8 cellular contexts compared by ENCODE assay signal in genomic region chr2:141534671-141535359, GRCh38.
DNase-seq lines count a peak whose midpoint lies in the region; ATAC-seq and TF ChIP-seq lines count a peak whose summit lies in the region.

No MANE protein-coding gene starts in this region.

- no peak overlapping the region for H3K27ac ChIP-seq in esophagus muscularis mucosa (replicated peaks in 1 of 4)

- H3K36me3 ChIP-seq in esophagus muscularis mucosa, result no peaks in the 10 kb centered on the region

- H3K4me3 ChIP-seq in esophagus muscularis mucosa, result no peak overlapping the region

- peak; percentile 33 for DNase-seq in fibroblast of peridontal ligament (ENCODE audit: extremely low read depth)
- DNase-seq in HCEC 1CT, result no peak
- no peak for DNase-seq in activated T-cell treated with anti-CD3 and anti-CD28 coated beads, Interleukin-2, amount 50 U/mL, for 48 hours
- no peak for DNase-seq in HuH-7 (ENCODE audit: low spot score)
- no peak for DNase-seq in esophagus muscularis mucosa (ENCODE audit: extremely low spot score)

- H3K4me1 ChIP-seq in esophagus muscularis mucosa, result peaks cover 0 to 10% (median 0%) of the 10 kb centered on the region in 4 donors

- WGBS in esophagus muscularis mucosa, result 49% methylated on average over 4 of the region's 4 CpGs

- H3K27me3 ChIP-seq in esophagus muscularis mucosa, result no peaks in the 10 kb centered on the region

- no peak for TF ChIP-seq CTCF in esophagus muscularis mucosa (IDR thresholded peaks at IDR 0.05)

- intact Hi-C loops in esophagus muscularis mucosa (cut with DNase I), result no loop called here

- no peak for TF ChIP-seq POLR2A in esophagus muscularis mucosa (IDR thresholded peaks at IDR 0.05; ENCODE audit: low read depth)

- H3K9me3 ChIP-seq in esophagus muscularis mucosa, result no peaks in the 10 kb centered on the region

- no peak for TF ChIP-seq EP300 in esophagus muscularis mucosa (IDR thresholded peaks at IDR 0.05)

- peak; percentile 85 for ATAC-seq in GM18502 (IDR thresholded peaks at IDR 0.05; ENCODE audit: poor library complexity, unreplicated experiment)
- peak; percentile 82 for ATAC-seq in GM21723 (IDR thresholded peaks at IDR 0.05; ENCODE audit: unreplicated experiment)
- ATAC-seq in HG03565 (IDR thresholded peaks at IDR 0.05; ENCODE audit: unreplicated experiment), result peak; percentile 86
